19 cellular contexts compared by ENCODE assay signal in genomic region chr1:104125226-104125625, GRCh38.
DNase-seq lines count a peak whose midpoint lies in the region; ATAC-seq and TF ChIP-seq lines count a peak whose summit lies in the region.
"Had no signal": no experiment of that assay in that cellular context is flagged by ENCODE, and none has a peak within 500 bp of the region (broad histone marks: within the 10 kb centered on the region; RNA-seq: fewer than 3 reads in every experiment).

No MANE protein-coding gene starts in this region.

- H3K27me3 ChIP-seq in smooth muscle cell (ENCODE audit: low read depth) = no peaks in the 10 kb centered on the region
- no peaks in the 10 kb centered on the region for H3K27me3 ChIP-seq in neuronal stem cell (ENCODE audit: control insufficient read depth in 3 of 3, insufficient read depth in 3 of 3, low read depth in 1 of 3, low read length in 3 of 3)
- no peaks in the 10 kb centered on the region for H3K27me3 ChIP-seq in left lung
- H3K27me3 ChIP-seq: BLaER1 treated with 17β-estradiol and CSF1 and Interleukin-3, amounts not matched to agents 10 nM and 100 nM; Peyer's patch; SJSA1 had no signal

- no peak overlapping the region for H2BK15ac ChIP-seq in neuronal stem cell (ENCODE audit: low read length)

- no peaks in the 10 kb centered on the region for H4K20me1 ChIP-seq in smooth muscle cell (ENCODE audit: low read depth)
- H4K20me1 ChIP-seq: BLaER1 treated with 17β-estradiol and CSF1 and Interleukin-3, amounts not matched to agents 10 nM and 100 nM had no signal

- ATAC-seq in left lung = no peak
- ATAC-seq: CD8-positive, alpha-beta T cell had no signal

- H3K9ac ChIP-seq in smooth muscle cell (ENCODE audit: low read depth) (no peak overlapping the region), neuronal stem cell (ENCODE audit: low read depth, low read length, poor library complexity) (no peak overlapping the region)
- H3K9ac ChIP-seq: BLaER1 treated with 17β-estradiol and CSF1 and Interleukin-3, amounts not matched to agents 10 nM and 100 nM; KMS-11 had no signal

- in situ Hi-C loops in Caki2 (cut with HindIII; ENCODE audit: low pct_unique_long_range_greater_than_20kb, low sequenced_read_pairs) = no loop called here

- DNase-seq in Caki2 (ENCODE audit: low read depth) = peak; percentile 47
- DNase-seq in M059J (ENCODE audit: low read depth) = peak; percentile 27
- DNase-seq in choroid plexus epithelial cell (ENCODE audit: low read depth) = peak; percentile 0
- DNase-seq in smooth muscle cell (lab: John Stamatoyannopoulos, UW; ENCODE audit: unreplicated experiment) = no peak
- no peak for DNase-seq in neuronal stem cell (ENCODE audit: low spot score)
- no peak for DNase-seq in posterior cingulate gyrus
- no peak for DNase-seq in left lung
- DNase-seq: CD8-positive, alpha-beta T cell; DMS79; H7; HFFc6; NCI-H1417 treated with DMSO at 0.1 percent for 48 hours; NCI-H187 treated with DMSO at 0.1 percent for 48 hours; NCI-H226; NCI-H524 treated with DMSO at 0.1 percent for 48 hours; Peyer's patch had no signal

- H4K91ac ChIP-seq in neuronal stem cell (ENCODE audit: low read depth, low read length, poor library complexity) = no peak overlapping the region

- TF ChIP-seq CTCF in choroid plexus epithelial cell (conservative IDR thresholded peaks at IDR 0.05; ENCODE audit: low read depth, low read length) (no peak), smooth muscle cell (IDR thresholded peaks at IDR 0.05; ENCODE audit: borderline replicate concordance, insufficient read depth, poor library complexity, severe bottlenecking) (no peak), left lung (IDR thresholded peaks at IDR 0.05) (no peak)

- H3K36me3 ChIP-seq in smooth muscle cell (ENCODE audit: low read depth) = no peaks in the 10 kb centered on the region
- no peaks in the 10 kb centered on the region for H3K36me3 ChIP-seq in neuronal stem cell (replicated peaks in 1 of 2; ENCODE audit: control insufficient read depth in 2 of 2, insufficient read depth in 2 of 2, low read length in 2 of 2)
- no peaks in the 10 kb centered on the region for H3K36me3 ChIP-seq in left lung
- H3K36me3 ChIP-seq: BLaER1 treated with 17β-estradiol and CSF1 and Interleukin-3, amounts not matched to agents 10 nM and 100 nM; Peyer's patch; SJSA1 had no signal

- H3K27ac ChIP-seq in smooth muscle cell (ENCODE audit: low read depth) = no peak overlapping the region
- no peak overlapping the region for H3K27ac ChIP-seq in neuronal stem cell (replicated peaks; ENCODE audit: low read length)
- H3K27ac ChIP-seq in left lung = no peak overlapping the region
- H3K27ac ChIP-seq: BLaER1 treated with 17β-estradiol and CSF1 and Interleukin-3, amounts not matched to agents 10 nM and 100 nM; KMS-11; Peyer's patch; SJSA1 had no signal

- H2BK120ac ChIP-seq in neuronal stem cell (ENCODE audit: low read depth, low read length) = no peak overlapping the region

- intact Hi-C loops in posterior cingulate gyrus (cut with DNase I) = no loop called here
- intact Hi-C loops in left lung (cut with DNase I) = no loop called here

- H3K4me3 ChIP-seq in choroid plexus epithelial cell (ENCODE audit: low read depth, low read length) = no peak overlapping the region
- no peak overlapping the region for H3K4me3 ChIP-seq in smooth muscle cell
- H3K4me3 ChIP-seq in neuronal stem cell (ENCODE audit: low read length in 2 of 2) = no peak overlapping the region
- no peak overlapping the region for H3K4me3 ChIP-seq in left lung
- H3K4me3 ChIP-seq: BLaER1 treated with 17β-estradiol and CSF1 and Interleukin-3, amounts not matched to agents 10 nM and 100 nM; Peyer's patch; SJSA1 had no signal

- H2AK5ac ChIP-seq in neuronal stem cell (ENCODE audit: low read depth, low read length) = no peak overlapping the region

- H3K4me2 ChIP-seq in smooth muscle cell (peak overlapping the region; percentile 8), neuronal stem cell (ENCODE audit: insufficient read depth, low read length, poor library complexity, severe bottlenecking) (no peak overlapping the region)
- H3K4me2 ChIP-seq: BLaER1 treated with 17β-estradiol and CSF1 and Interleukin-3, amounts not matched to agents 10 nM and 100 nM; KMS-11 had no signal

- H3K9me3 ChIP-seq in smooth muscle cell (replicated peaks; ENCODE audit: low read depth) = no peaks in the 10 kb centered on the region
- H3K9me3 ChIP-seq in neuronal stem cell (replicated peaks in 1 of 2; ENCODE audit: control insufficient read depth in 2 of 2, insufficient read depth in 1 of 2, low read depth in 1 of 2, low read length in 2 of 2) = no peaks in the 10 kb centered on the region
- no peaks in the 10 kb centered on the region for H3K9me3 ChIP-seq in left lung
- H3K9me3 ChIP-seq: BLaER1 treated with 17β-estradiol and CSF1 and Interleukin-3, amounts not matched to agents 10 nM and 100 nM; Peyer's patch had no signal

- no peak overlapping the region for H3K18ac ChIP-seq in neuronal stem cell (ENCODE audit: low read length)

- WGBS in smooth muscle cell (ENCODE audit: low lambda C conversion rate) = 0% methylated on average over 1 of the region's 1 CpG
- WGBS in neuronal stem cell (ENCODE audit: extremely low coverage in 2 of 2, insufficient read length in 2 of 2, insufficient replicate concordance in 1 of 2), 2 donors = no CpG with 5 or more reads among the region's 1 CpG

- no peak overlapping the region for H3K23ac ChIP-seq in neuronal stem cell (ENCODE audit: low read depth, low read length, poor library complexity)

- no peaks in the 10 kb centered on the region for H3F3A ChIP-seq in smooth muscle cell (ENCODE audit: low read depth)

- no peak overlapping the region for H3K4ac ChIP-seq in neuronal stem cell (ENCODE audit: low read length)

- H2BK12ac ChIP-seq in neuronal stem cell (ENCODE audit: low read length) = no peak overlapping the region

- H3K79me2 ChIP-seq in smooth muscle cell (ENCODE audit: low read depth) = no peaks in the 10 kb centered on the region

- H2AFZ ChIP-seq in smooth muscle cell (ENCODE audit: low read depth) = no peak overlapping the region
- H2AFZ ChIP-seq in neuronal stem cell (ENCODE audit: low read length) = no peak overlapping the region

- H3K14ac ChIP-seq in neuronal stem cell (ENCODE audit: low read length) = no peak overlapping the region

- H3K4me1 ChIP-seq in smooth muscle cell (ENCODE audit: low read depth) = no peaks in the 10 kb centered on the region
- H3K4me1 ChIP-seq in neuronal stem cell (ENCODE audit: control insufficient read depth in 2 of 2, insufficient read depth in 1 of 2, low read depth in 1 of 2, low read length in 2 of 2) = no peaks in the 10 kb centered on the region
- no peaks in the 10 kb centered on the region for H3K4me1 ChIP-seq in left lung
- H3K4me1 ChIP-seq: BLaER1 treated with 17β-estradiol and CSF1 and Interleukin-3, amounts not matched to agents 10 nM and 100 nM; Peyer's patch; SJSA1 had no signal

- H3K79me1 ChIP-seq in neuronal stem cell (ENCODE audit: low read depth, low read length) = no peaks in the 10 kb centered on the region

- no peak overlapping the region for H2BK5ac ChIP-seq in neuronal stem cell (ENCODE audit: low read length)

- H4K8ac ChIP-seq in neuronal stem cell (ENCODE audit: low read depth, low read length) = no peak overlapping the region

Comparison
In these comparisons a context has a peak if more than half of its experiments do, and no peak if none do; other contexts are left out.
1. DNase-seq: peak in Caki2 (single experiment), M059J (single experiment) and choroid plexus epithelial cell (single experiment); none in smooth muscle cell (single experiment), neuronal stem cell (single experiment), posterior cingulate gyrus (0 of 10) and left lung (0 of 2).